Comparison of ENCODE assay signal across 1 cellular context in the genomic region with DNA sequence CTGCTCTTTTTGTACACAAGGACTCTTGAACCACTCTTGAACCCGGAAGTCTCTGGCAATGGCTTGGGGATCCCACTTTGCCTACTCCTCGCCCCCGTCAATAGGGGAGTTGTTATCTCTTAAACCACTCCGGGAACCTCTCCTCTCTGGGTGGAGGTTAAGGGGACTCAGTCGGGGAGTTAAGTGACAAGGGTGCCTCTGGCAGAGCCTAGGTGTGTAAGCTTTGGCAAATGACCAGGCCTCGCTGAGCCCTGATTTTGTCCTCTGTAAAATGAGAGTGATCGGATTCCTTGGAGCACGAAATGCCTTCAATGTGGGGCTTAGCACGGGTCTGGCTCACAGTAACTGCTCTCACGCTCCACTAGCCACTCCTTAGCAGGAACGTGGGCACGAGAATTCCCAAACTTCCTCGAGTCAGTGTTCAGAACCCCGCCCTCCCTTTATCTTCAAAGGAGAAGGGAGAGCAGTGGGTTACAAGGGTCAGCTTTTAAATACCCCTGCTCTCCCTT.
TF ChIP-seq lines count a peak whose summit lies in the region.

No MANE protein-coding gene starts in this region.

TF ChIP-seq in HEK293, 187 proteins besides CTCF, POLR2A, EP300 and RAD21 (continued from another document):
- no peak for TF ChIP-seq TSHZ1 (tag by site-specific recombination; IDR thresholded peaks at IDR 0.05; ENCODE audit: borderline replicate concordance)
- no peak for TF ChIP-seq PRDM10 (tag by site-specific recombination; IDR thresholded peaks at IDR 0.05)
- no peak for TF ChIP-seq ZNF626 (tag by site-specific recombination; IDR thresholded peaks at IDR 0.05)
- TF ChIP-seq TRIM28 (IDR thresholded peaks at IDR 0.05; ENCODE audit: borderline replicate concordance, low read length): no peak
- no peak for TF ChIP-seq ZNF354C (tag by site-specific recombination; IDR thresholded peaks at IDR 0.05; ENCODE audit: borderline replicate concordance, low read depth)
- TF ChIP-seq ZNF830 (tag by site-specific recombination; IDR thresholded peaks at IDR 0.05; ENCODE audit: low read depth): no peak
- no peak for TF ChIP-seq ZBTB1 (tag by site-specific recombination; IDR thresholded peaks at IDR 0.05)
- TF ChIP-seq, protein P1, sequence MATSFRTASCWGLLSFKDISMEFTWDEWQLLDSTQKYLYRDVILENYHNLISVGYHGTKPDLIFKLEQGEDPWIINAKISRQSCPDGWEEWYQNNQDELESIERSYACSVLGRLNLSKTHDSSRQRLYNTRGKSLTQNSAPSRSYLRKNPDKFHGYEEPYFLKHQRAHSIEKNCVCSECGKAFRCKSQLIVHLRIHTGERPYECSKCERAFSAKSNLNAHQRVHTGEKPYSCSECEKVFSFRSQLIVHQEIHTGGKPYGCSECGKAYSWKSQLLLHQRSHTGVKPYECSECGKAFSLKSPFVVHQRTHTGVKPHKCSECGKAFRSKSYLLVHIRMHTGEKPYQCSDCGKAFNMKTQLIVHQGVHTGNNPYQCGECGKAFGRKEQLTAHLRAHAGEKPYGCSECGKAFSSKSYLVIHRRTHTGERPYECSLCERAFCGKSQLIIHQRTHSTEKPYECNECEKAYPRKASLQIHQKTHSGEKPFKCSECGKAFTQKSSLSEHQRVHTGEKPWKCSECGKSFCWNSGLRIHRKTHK (tag by site-specific recombination; IDR thresholded peaks at IDR 0.05): no peak
- no peak for TF ChIP-seq ZNF701 (tag by site-specific recombination; IDR thresholded peaks at IDR 0.05)
- TF ChIP-seq ZNF514 (tag by site-specific recombination; IDR thresholded peaks at IDR 0.05): no peak
- TF ChIP-seq ZNF530 (tag by site-specific recombination; IDR thresholded peaks at IDR 0.05; ENCODE audit: low read depth): no peak
